In the genomic region with DNA sequence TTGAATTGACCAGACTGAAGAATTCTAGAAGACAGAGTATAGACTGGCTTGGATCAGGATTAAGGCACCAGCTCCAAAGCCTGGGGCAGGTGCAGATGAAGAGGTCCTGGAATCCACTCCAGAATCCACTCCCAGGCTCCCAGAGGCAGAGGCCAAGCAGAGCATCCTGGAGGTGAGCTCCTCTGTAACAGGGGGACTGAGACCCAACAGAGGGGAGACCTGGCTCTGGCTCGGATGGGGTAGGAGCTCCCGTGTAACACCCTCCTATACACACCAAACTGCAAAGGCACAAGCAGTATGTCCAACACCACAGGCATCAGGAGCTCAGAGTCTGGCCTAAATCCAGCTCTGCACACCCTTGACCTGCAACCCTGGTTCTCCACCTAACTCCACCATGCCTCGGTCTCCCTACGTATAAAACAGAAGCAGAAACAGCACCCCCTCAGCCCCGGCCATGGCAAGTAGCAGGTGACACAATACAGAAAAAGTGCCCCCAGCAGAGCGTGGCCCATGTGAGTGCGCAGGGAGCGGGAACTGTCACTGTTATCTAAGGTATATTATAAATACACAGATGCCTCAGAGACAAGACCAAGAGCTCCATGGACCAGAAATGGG, we compare ENCODE assay signal across 19 cellular contexts. TPM values are rescaled to one million over a fixed set of nuclear protein-coding genes. Genes with fewer than 3 reads are reported as not detected.
DNase-seq lines count a peak whose midpoint lies in the region; ATAC-seq, FAIRE-seq and TF ChIP-seq lines count a peak whose summit lies in the region.
"Had no signal": no experiment of that assay in that cellular context is flagged by ENCODE, and none has a peak within 500 bp of the region (broad histone marks: within the 10 kb centered on the region; RNA-seq: fewer than 3 reads in every experiment).

No MANE protein-coding gene starts in this region.

- CTCF ChIA-PET in T-cell (lab: Charles Lee), result no interaction called here

- WGBS in pancreas, 2 donors, result 86 to 94% methylated on average over 8 of the region's 8 CpGs

- ATAC-seq in pancreas, result no peak
- ATAC-seq in GM21529 (IDR thresholded peaks at IDR 0.05; ENCODE audit: unreplicated experiment), result no peak
- ATAC-seq in T-cell (replicated peaks in 1 of 4), result no peak

- no peaks in the 10 kb centered on the region for H3K36me3 Mint-ChIP-seq in T-cell
- H3K36me3 Mint-ChIP-seq: CD4-positive, alpha-beta memory T cell had no signal

- no peaks in the 10 kb centered on the region for H3K36me3 ChIP-seq in right atrium auricular region
- no peaks in the 10 kb centered on the region for H3K36me3 ChIP-seq in pancreas
- H3K36me3 ChIP-seq: BE2C, HAP-1 had no signal

- H3K27me3 ChIP-seq in right atrium auricular region (no peaks in the 10 kb centered on the region), pancreas (no peaks in the 10 kb centered on the region)

- no peak overlapping the region for H3K27ac Mint-ChIP-seq in T-cell
- H3K27ac Mint-ChIP-seq: CD4-positive, alpha-beta memory T cell had no signal

- no peaks in the 10 kb centered on the region for H3K4me1 Mint-ChIP-seq in T-cell
- H3K4me1 Mint-ChIP-seq: CD4-positive, alpha-beta memory T cell had no signal

- H3K4me3 Mint-ChIP-seq in T-cell, result no peak overlapping the region

- H3K4me1 ChIP-seq in right atrium auricular region (no peaks in the 10 kb centered on the region), pancreas (peaks cover 15 to 21% (median 17%) of the 10 kb centered on the region in 3 donors)
- H3K4me1 ChIP-seq: BE2C, HAP-1 had no signal

- TF ChIP-seq CTCF in right atrium auricular region (IDR thresholded peaks at IDR 0.05), result no peak
- TF ChIP-seq CTCF in pancreas (IDR thresholded peaks at IDR 0.05), result no peak

- H3K9me3 ChIP-seq in right atrium auricular region (no peaks in the 10 kb centered on the region), pancreas (no peaks in the 10 kb centered on the region)
- H3K9me3 ChIP-seq: BE2C, HAP-1 had no signal

- H3K4me3 ChIP-seq in right atrium auricular region (no peak overlapping the region), pancreas (no peak overlapping the region)
- H3K4me3 ChIP-seq: HAP-1 had no signal

- H3K27ac ChIP-seq in right atrium auricular region (no peak overlapping the region), pancreas (peak overlapping the region; percentile 81 to 90 (median 84))
- H3K27ac ChIP-seq: C4-2B had no signal

- POLR2A ChIA-PET in T-cell (lab: Charles Lee), result no interaction called here

- H3K27me3 Mint-ChIP-seq in T-cell, result peaks cover 0 to 1% of the 10 kb centered on the region in 2 donors

- no peaks in the 10 kb centered on the region for H3K9me3 Mint-ChIP-seq in T-cell
- H3K9me3 Mint-ChIP-seq: CD4-positive, alpha-beta memory T cell had no signal

- FAIRE-seq in pancreas (lab: Jason Lieb, UNC), result no peak
- FAIRE-seq: A204.1, G401.6, GM12891 had no signal

- peak; percentile 34 for DNase-seq in right atrium auricular region (ENCODE audit: low spot score)
- no peak for DNase-seq in cardiac septum (ENCODE audit: low spot score)
- DNase-seq in islet precursor cell, result peak; percentile 23
- DNase-seq in pancreas, result no peak
- no peak for DNase-seq in DMS 273 treated with DMSO at 0.1 percent for 48 hours (lab: John Stamatoyannopoulos, UW)
- no peak for DNase-seq in T-cell
- DNase-seq: BE2C; CD4-positive, alpha-beta memory T cell; DMS153; DMS79 treated with DMSO at 0.1 percent for 48 hours; EL; GOT3 had no signal

- intact Hi-C loops in cardiac septum (cut with DNase I) (no loop called here), pancreas (cut with DNase I) (no loop called here)

RNA-seq across cellular contexts. Expression of a gene that starts 14.9 kb away (rescaled TPM):
- total RNA-seq in right atrium auricular region (1 to 10 TPM; 1.9 TPM), cardiac septum (1.4 TPM), pancreas (10 to 100 TPM; 12.0 to 28.0 (median 16.8) TPM), T-cell (1 to 10 TPM; 3.0 to 5.3 (median 3.9) TPM)
- polyA plus RNA-seq in pancreas, result 10 to 100 TPM; 19.0 to 40.3 TPM
- total RNA-seq: HT1080 had no signal

Comparison
In these comparisons a context has a peak if more than half of its experiments do, and no peak if none do; other contexts are left out.
1. DNase-seq: peak in right atrium auricular region (single experiment) and islet precursor cell (single experiment); none in cardiac septum (single experiment), pancreas (0 of 6), DMS 273 treated with DMSO at 0.1 percent for 48 hours (single experiment) and T-cell (0 of 34).
2. H3K27ac ChIP-seq: peak in pancreas (4 of 4); none in right atrium auricular region (0 of 2).